In genomic region chr16:10265770-10266615, GRCh38 we compare ENCODE assay signal across 12 cellular contexts.
"Had no signal": no experiment of that assay in that cellular context is flagged by ENCODE, and none has a peak within 500 bp of the region (broad histone marks: within the 10 kb centered on the region; RNA-seq: fewer than 3 reads in every experiment).

No MANE protein-coding gene starts in this region.

- H3K4me1 ChIP-seq: foreskin keratinocyte, pancreas had no signal

- H3K4me3 ChIP-seq: coronary artery, pancreas had no signal

- H3K4me3 Mint-ChIP-seq: activated T-helper 1 cell treated with anti-CD3 and anti-CD28 coated beads, Interleukin-12 subunit alpha, Interleukin-12 subunit beta, Interleukin-2, Interleukin-4 antibody, amounts not matched to agents 30 ng/mL and 10 ng/mL and 1 ng/mL, durations not matched to agents 14 hours and 24 hours and 36 hours; stimulated activated effector memory CD8-positive, alpha-beta T cell treated with anti-CD3 and anti-CD28 coated beads, Interleukin-12 subunit alpha, Interleukin-12 subunit beta, amount 100 ng/mL, for 72 hours had no signal

- H3K36me3 Mint-ChIP-seq: stimulated activated effector memory CD8-positive, alpha-beta T cell treated with anti-CD3 and anti-CD28 coated beads, Interleukin-12 subunit alpha, Interleukin-12 subunit beta, amount 100 ng/mL, for 72 hours had no signal

- H3K9me3 Mint-ChIP-seq: stimulated activated effector memory CD8-positive, alpha-beta T cell treated with anti-CD3 and anti-CD28 coated beads, Interleukin-12 subunit alpha, Interleukin-12 subunit beta, amount 100 ng/mL, for 72 hours had no signal

- ATAC-seq: foreskin keratinocyte, left ventricle myocardium superior, pancreas had no signal

- DNase-seq: activated naive CD4-positive, alpha-beta T cell; effector CD4-positive, alpha-beta T cell; foreskin keratinocyte; islet precursor cell; left ventricle myocardium superior; pancreas; retina; small intestine; trophoblast cell had no signal

- H3K9me3 ChIP-seq: pancreas had no signal

- H3K27me3 ChIP-seq: foreskin keratinocyte, pancreas had no signal

- H3K36me3 ChIP-seq: pancreas had no signal

- H3K27ac ChIP-seq: coronary artery, foreskin keratinocyte, pancreas had no signal
